Comparison of ENCODE assay signal across 20 cellular contexts in genomic region chr14:77228056-77228455, GRCh38. TPM values are rescaled to one million over a fixed set of nuclear protein-coding genes. Genes with fewer than 3 reads are reported as not detected.
A peak's percentile ranks its signal among the peaks of the same experiment; 100 is the strongest.
DNase-seq lines count a peak whose midpoint lies in the region; ATAC-seq, FAIRE-seq and TF ChIP-seq lines count a peak whose summit lies in the region.
"Had no signal": no experiment of that assay in that cellular context is flagged by ENCODE, and none has a peak within 500 bp of the region (broad histone marks: within the 10 kb centered on the region; RNA-seq: fewer than 3 reads in every experiment).

No MANE protein-coding gene starts in this region.

- ATAC-seq in A549 = peak; percentile 65 to 80; a peak in 3 of 6 replicates
- peak; percentile 85 for ATAC-seq in WTC11
- ATAC-seq: GM12878 had no signal

- no peak overlapping the region for H3K27ac Mint-ChIP-seq in WTC11
- H3K27ac Mint-ChIP-seq: CD4-positive, CD25-positive, alpha-beta regulatory T cell; HFFc6 had no signal

- DNase-seq in A549 (ENCODE audit: low read depth in 1 of 2, low spot score in 1 of 2) (no peak), H7 (peak; percentile 75), WTC11 (ENCODE audit: low spot score) (no peak), iPS-NIHi11 (ENCODE audit: low spot score) (peak; percentile 46), NOMO-1 treated with dmso at 0.1 percent for 144 hours (lab: John Stamatoyannopoulos, UW; ENCODE audit: unreplicated experiment) (no peak), NCI-H187 treated with DMSO at 0.1 percent for 48 hours (lab: John Stamatoyannopoulos, UW) (no peak)
- DNase-seq in central memory CD4-positive, alpha-beta T cell = no peak
- DNase-seq: 8988T; ACHN; CD4-positive, CD25-positive, alpha-beta regulatory T cell; DMS53; HFFc6; IMR-90; Kasumi-1; KBM-7 had no signal

- H3K4me2 ChIP-seq in A549 = no peak overlapping the region
- H3K4me2 ChIP-seq: BLaER1 treated with 17β-estradiol and CSF1 and Interleukin-3, amounts not matched to agents 10 nM and 100 nM had no signal

- 36% methylated on average over 6 of the region's 6 CpGs for WGBS in A549 (ENCODE audit: missing lambda C conversion rate)

- no peaks in the 10 kb centered on the region for H3K9me3 Mint-ChIP-seq in WTC11
- H3K9me3 Mint-ChIP-seq: HFFc6 had no signal

- TF ChIP-seq POLR2A in A549 (IDR thresholded peaks at IDR 0.05; ENCODE audit: low read length) = no peak

- TF ChIP-seq CTCF in A549 (IDR thresholded peaks at IDR 0.05) = no peak
- TF ChIP-seq CTCF in WTC11 (IDR thresholded peaks at IDR 0.05) = no peak

- peaks cover 24% of the 10 kb centered on the region for H3K4me1 Mint-ChIP-seq in WTC11
- H3K4me1 Mint-ChIP-seq: CD4-positive, CD25-positive, alpha-beta regulatory T cell had no signal

- no peaks in the 10 kb centered on the region for H3K4me1 ChIP-seq in A549

- CTCF ChIA-PET in A549 (lab: Yijun Ruan, JAX) (interaction anchor here (1.6 to 3.5 kb wide), 2 partner anchors 12 to 76 kb away, joined by 4 to 15 read pairs; no protein-coding TSS in a partner anchor), WTC11 (lab: Charles Lee) (interaction anchor here (2.7 kb wide), 1 partner anchor 15 kb away, joined by 13 read pairs; no protein-coding TSS in a partner anchor)

- FAIRE-seq in A549 (lab: Jason Lieb, UNC) = no peak
- FAIRE-seq: GM12878, GM19239, H54 had no signal

- H3K27me3 Mint-ChIP-seq in WTC11 (ENCODE audit: low read depth) = no peaks in the 10 kb centered on the region; the same call in 1 of the 2 replicates

- no peak overlapping the region for H3K27ac ChIP-seq in A549
- H3K27ac ChIP-seq: BLaER1 treated with 17β-estradiol and CSF1 and Interleukin-3, amounts not matched to agents 10 nM and 100 nM; HL-60 had no signal

- no peaks in the 10 kb centered on the region for H3K36me3 Mint-ChIP-seq in WTC11
- H3K36me3 Mint-ChIP-seq: CD4-positive, CD25-positive, alpha-beta regulatory T cell had no signal

- no peak overlapping the region for H3K4me3 Mint-ChIP-seq in WTC11
- H3K4me3 Mint-ChIP-seq: CD4-positive, CD25-positive, alpha-beta regulatory T cell; HFFc6 had no signal

- H3K4me3 ChIP-seq in A549 (no peak overlapping the region), H7 (ENCODE audit: insufficient read depth, low read depth, low read length) (no peak overlapping the region)
- H3K4me3 ChIP-seq: BLaER1 treated with 17β-estradiol and CSF1 and Interleukin-3, amounts not matched to agents 10 nM and 100 nM; GM12878 had no signal

- no peak for TF ChIP-seq EP300 in A549 (IDR thresholded peaks at IDR 0.05)

- no peaks in the 10 kb centered on the region for H3K9me3 ChIP-seq in A549

- H3K27me3 ChIP-seq in H7 (ENCODE audit: control insufficient read depth, insufficient read depth, low read length) = no peaks in the 10 kb centered on the region
- H3K27me3 ChIP-seq: BLaER1 treated with 17β-estradiol and CSF1 and Interleukin-3, amounts not matched to agents 10 nM and 100 nM had no signal

- no peaks in the 10 kb centered on the region for H3K36me3 ChIP-seq in H7 (replicated peaks; ENCODE audit: control insufficient read depth, insufficient read depth, low read length)

- POLR2A ChIA-PET in A549 (lab: Yijun Ruan, JAX) = no interaction called here
- POLR2A ChIA-PET in WTC11 (lab: Charles Lee) = no interaction called here

- no peak for TF ChIP-seq RAD21 in A549 (conservative IDR thresholded peaks at IDR 0.05 in 1 of 2, IDR thresholded peaks at IDR 0.05 in 1 of 2)

TF ChIP-seq in A549, 52 proteins besides CTCF, POLR2A, EP300 and RAD21:
- TF ChIP-seq PBX3 (IDR thresholded peaks at IDR 0.05) = no peak

TF ChIP-seq in WTC11, 78 proteins besides CTCF, POLR2A, EP300 and RAD21:
- no peak for TF ChIP-seq FOXJ3 (CRISPR knock-in tag; IDR thresholded peaks at IDR 0.05; ENCODE audit: borderline replicate concordance)
- TF ChIP-seq, protein P1, sequence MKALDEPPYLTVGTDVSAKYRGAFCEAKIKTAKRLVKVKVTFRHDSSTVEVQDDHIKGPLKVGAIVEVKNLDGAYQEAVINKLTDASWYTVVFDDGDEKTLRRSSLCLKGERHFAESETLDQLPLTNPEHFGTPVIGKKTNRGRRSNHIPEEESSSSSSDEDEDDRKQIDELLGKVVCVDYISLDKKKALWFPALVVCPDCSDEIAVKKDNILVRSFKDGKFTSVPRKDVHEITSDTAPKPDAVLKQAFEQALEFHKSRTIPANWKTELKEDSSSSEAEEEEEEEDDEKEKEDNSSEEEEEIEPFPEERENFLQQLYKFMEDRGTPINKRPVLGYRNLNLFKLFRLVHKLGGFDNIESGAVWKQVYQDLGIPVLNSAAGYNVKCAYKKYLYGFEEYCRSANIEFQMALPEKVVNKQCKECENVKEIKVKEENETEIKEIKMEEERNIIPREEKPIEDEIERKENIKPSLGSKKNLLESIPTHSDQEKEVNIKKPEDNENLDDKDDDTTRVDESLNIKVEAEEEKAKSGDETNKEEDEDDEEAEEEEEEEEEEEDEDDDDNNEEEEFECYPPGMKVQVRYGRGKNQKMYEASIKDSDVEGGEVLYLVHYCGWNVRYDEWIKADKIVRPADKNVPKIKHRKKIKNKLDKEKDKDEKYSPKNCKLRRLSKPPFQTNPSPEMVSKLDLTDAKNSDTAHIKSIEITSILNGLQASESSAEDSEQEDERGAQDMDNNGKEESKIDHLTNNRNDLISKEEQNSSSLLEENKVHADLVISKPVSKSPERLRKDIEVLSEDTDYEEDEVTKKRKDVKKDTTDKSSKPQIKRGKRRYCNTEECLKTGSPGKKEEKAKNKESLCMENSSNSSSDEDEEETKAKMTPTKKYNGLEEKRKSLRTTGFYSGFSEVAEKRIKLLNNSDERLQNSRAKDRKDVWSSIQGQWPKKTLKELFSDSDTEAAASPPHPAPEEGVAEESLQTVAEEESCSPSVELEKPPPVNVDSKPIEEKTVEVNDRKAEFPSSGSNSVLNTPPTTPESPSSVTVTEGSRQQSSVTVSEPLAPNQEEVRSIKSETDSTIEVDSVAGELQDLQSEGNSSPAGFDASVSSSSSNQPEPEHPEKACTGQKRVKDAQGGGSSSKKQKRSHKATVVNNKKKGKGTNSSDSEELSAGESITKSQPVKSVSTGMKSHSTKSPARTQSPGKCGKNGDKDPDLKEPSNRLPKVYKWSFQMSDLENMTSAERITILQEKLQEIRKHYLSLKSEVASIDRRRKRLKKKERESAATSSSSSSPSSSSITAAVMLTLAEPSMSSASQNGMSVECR (CRISPR knock-in tag; IDR thresholded peaks at IDR 0.05; ENCODE audit: borderline replicate concordance) = no peak
- TF ChIP-seq NR3C1 (CRISPR knock-in tag; conservative IDR thresholded peaks at IDR 0.05; ENCODE audit: low read depth) = no peak

RNA-seq across cellular contexts. Expression of gene NGB, which starts 43.0 kb away (rescaled TPM):
- polyA plus RNA-seq in A549 (2011; rRNA removed) (not detected in 2 replicates), A549 (2017; fragmentation: RNase III; extraction: RNeasy Plus Mini Kit Qiagen cat#74134 plus additional on column Dnase treatment) (not detected in 3 replicates)
- polyA plus RNA-seq in A549 (2012; cell fraction: cytosol; rRNA removed) = not detected in 2 replicates
- polyA plus RNA-seq in A549 (2012; cell fraction: nucleus; rRNA removed) = 0.04 TPM in 1 of 2 replicates, not detected in the other
- polyA minus RNA-seq in A549 (2011; rRNA and poly(A)+ RNA removed) = not detected in 2 replicates
- total RNA-seq in H7 (2014; rRNA removed; shearing (Covaris generic)) = 0.07 TPM in 1 of 2 replicates, not detected in the other
- total RNA-seq in WTC11 (2021) = 0.14 to 0.46 TPM (median 0.33 TPM) in 3 replicates
- total RNA-seq: CD4-positive, CD25-positive, alpha-beta regulatory T cell; GM12878; HFFc6; IMR-90 had no signal
- polyA plus RNA-seq: CD4-positive, CD25-positive, alpha-beta regulatory T cell; IMR-90 had no signal

RNA-seq across cellular contexts. Expression of gene TMEM63C, which starts 46.5 kb away (rescaled TPM):
- polyA plus RNA-seq in A549 (2011; rRNA removed) = 0.57 and 0.86 TPM in 2 replicates
- 0.26 and 0.40 TPM in 2 replicates for polyA plus RNA-seq in A549 (2012; cell fraction: cytosol; rRNA removed)
- polyA plus RNA-seq in A549 (2012; cell fraction: nucleus; rRNA removed) = 0.72 and 0.82 TPM in 2 replicates
- polyA plus RNA-seq in A549 (2017; fragmentation: RNase III; extraction: RNeasy Plus Mini Kit Qiagen cat#74134 plus additional on column Dnase treatment) = 0.43 to 0.91 TPM (median 0.73 TPM) in 3 replicates
- 1.2 and 2.1 TPM in 2 replicates for polyA minus RNA-seq in A549 (2011; rRNA and poly(A)+ RNA removed)
- 2.1 and 2.2 TPM in 2 replicates for total RNA-seq in H7 (2014; rRNA removed; shearing (Covaris generic))
- total RNA-seq in WTC11 (2021) = 3.6 to 8.8 TPM (median 6.0 TPM) in 3 replicates
- polyA plus RNA-seq: CD4-positive, CD25-positive, alpha-beta regulatory T cell; IMR-90 had no signal

Comparison
In these comparisons a context has a peak if more than half of its experiments do, and no peak if none do; other contexts are left out.
1. DNase-seq: peak in H7 (single experiment) and iPS-NIHi11 (single experiment); none in A549 (0 of 2), WTC11 (single experiment), central memory CD4-positive, alpha-beta T cell (single experiment), NOMO-1 treated with dmso at 0.1 percent for 144 hours (single experiment) and NCI-H187 treated with DMSO at 0.1 percent for 48 hours (single experiment).